Comparison of ENCODE assay signal across 31 cellular contexts in the genomic region with DNA sequence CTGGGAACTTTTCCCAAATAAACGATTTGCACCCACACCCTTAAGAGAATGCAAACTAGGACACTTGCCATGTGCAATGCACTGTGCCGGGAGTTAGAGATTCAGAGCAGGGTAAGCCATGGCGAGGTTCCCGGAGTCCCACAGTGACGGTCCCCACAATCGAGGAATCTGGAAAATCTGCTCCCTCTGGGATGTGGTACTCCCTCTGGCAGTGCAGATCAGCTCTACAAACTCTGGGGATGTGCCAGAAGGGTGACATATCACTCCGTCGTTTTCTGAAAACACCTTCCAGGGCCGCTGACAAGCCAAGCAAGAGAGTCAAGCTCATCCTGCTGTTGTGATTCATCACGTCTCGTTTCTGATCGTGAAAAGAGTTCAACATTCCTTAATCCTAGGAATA.
"Had no signal": no experiment of that assay in that cellular context is flagged by ENCODE, and none has a peak within 500 bp of the region (broad histone marks: within the 10 kb centered on the region; RNA-seq: fewer than 3 reads in every experiment).

No MANE protein-coding gene starts in this region.

- H3K36me3 Mint-ChIP-seq: activated CD4-positive, alpha-beta memory T cell treated with anti-CD3 and anti-CD28 coated beads for 36 hours; activated CD8-positive, alpha-beta memory T cell treated with anti-CD3 and anti-CD28 coated beads, Interleukin-2, amount 10 ng/mL, durations not matched to agents 7 days and 5 days; activated naive CD4-positive, alpha-beta T cell treated with anti-CD3 and anti-CD28 coated beads, Interleukin-2, amount 10 ng/mL, durations not matched to agents 7 days and 5 days; activated naive CD4-positive, alpha-beta T cell treated with anti-CD3 and anti-CD28 coated beads, Interleukin-2, amount 50 U/mL, for 72 hours; activated naive CD8-positive, alpha-beta T cell treated with anti-CD3 and anti-CD28 coated beads, Interleukin-2, amount 10 ng/mL, durations not matched to agents 7 days and 5 days had no signal

- H3K4me3 Mint-ChIP-seq: activated B cell treated with CpG ODN at 0.5 μM for 24 hours; activated CD4-positive, alpha-beta memory T cell treated with anti-CD3 and anti-CD28 coated beads for 36 hours; activated CD8-positive, alpha-beta memory T cell treated with anti-CD3 and anti-CD28 coated beads, Interleukin-2, amount 10 ng/mL, durations not matched to agents 7 days and 5 days; activated CD8-positive, alpha-beta T cell treated with anti-CD3 and anti-CD28 coated beads, Interleukin-2, amount 10 ng/mL, durations not matched to agents 7 days and 5 days; activated naive CD4-positive, alpha-beta T cell treated with anti-CD3 and anti-CD28 coated beads, Interleukin-2, amount 10 ng/mL, durations not matched to agents 7 days and 5 days; activated naive CD8-positive, alpha-beta T cell treated with anti-CD3 and anti-CD28 coated beads, Interleukin-2, amount 10 ng/mL, durations not matched to agents 7 days and 5 days; activated T-helper 1 cell treated with anti-CD3 and anti-CD28 coated beads, Interleukin-12 subunit alpha, Interleukin-12 subunit beta, Interleukin-2, Interleukin-4 antibody, amounts not matched to agents 30 ng/mL and 10 ng/mL and 1 ng/mL, durations not matched to agents 14 hours and 24 hours and 36 hours; effector memory CD8-positive, alpha-beta T cell; T-helper 17 cell; T-helper 2 cell treated with Interferon-gamma antibody and Interleukin-4, amounts not matched to agents 5 μg/mL and 100 μg/mL, for 36 hours had no signal

- ATAC-seq: activated CD4-positive, CD25-positive, alpha-beta regulatory T cell treated with anti-CD3 and anti-CD28 coated beads, Interleukin-2, amount 50 U/mL, for 24 hours; activated CD8-positive, alpha-beta memory T cell treated with anti-CD3 and anti-CD28 coated beads, Interleukin-2, amount 10 ng/mL, durations not matched to agents 7 days and 5 days; activated CD8-positive, alpha-beta T cell treated with anti-CD3 and anti-CD28 coated beads, Interleukin-2, amount 10 ng/mL, durations not matched to agents 7 days and 5 days; activated naive CD4-positive, alpha-beta T cell treated with anti-CD3 and anti-CD28 coated beads, Interleukin-2, amount 50 U/mL, for 72 hours; body of pancreas; effector memory CD8-positive, alpha-beta T cell; gastroesophageal sphincter; T-helper 17 cell had no signal

- H3K9me3 Mint-ChIP-seq: activated B cell treated with CpG ODN at 0.5 μM for 24 hours; activated CD4-positive, alpha-beta memory T cell treated with anti-CD3 and anti-CD28 coated beads for 36 hours; activated naive CD4-positive, alpha-beta T cell treated with anti-CD3 and anti-CD28 coated beads, Interleukin-2, amount 10 ng/mL, durations not matched to agents 7 days and 5 days; activated naive CD8-positive, alpha-beta T cell treated with anti-CD3 and anti-CD28 coated beads, Interleukin-2, amount 10 ng/mL, durations not matched to agents 7 days and 5 days; activated T-helper 2 cell treated with anti-CD3 and anti-CD28 coated beads, Interferon-gamma antibody, Interleukin-2, Interleukin-4, amounts not matched to agents 10 μg/mL and 5 μg/mL and 100 μg/mL, durations not matched to agents 14 hours and 24 hours and 36 hours; effector memory CD8-positive, alpha-beta T cell; T-helper 2 cell treated with Interferon-gamma antibody and Interleukin-4, amounts not matched to agents 5 μg/mL and 100 μg/mL, for 36 hours had no signal

- H3K27me3 Mint-ChIP-seq: activated B cell treated with CpG ODN at 0.5 μM for 24 hours; activated CD4-positive, alpha-beta memory T cell treated with anti-CD3 and anti-CD28 coated beads for 36 hours; activated naive CD8-positive, alpha-beta T cell treated with anti-CD3 and anti-CD28 coated beads, Interleukin-2, amount 10 ng/mL, durations not matched to agents 7 days and 5 days; T-helper 17 cell had no signal

- H3K4me1 Mint-ChIP-seq: activated CD8-positive, alpha-beta memory T cell treated with anti-CD3 and anti-CD28 coated beads, Interleukin-2, amount 10 ng/mL, durations not matched to agents 7 days and 5 days; activated naive CD4-positive, alpha-beta T cell treated with anti-CD3 and anti-CD28 coated beads, Interleukin-2, amount 10 ng/mL, durations not matched to agents 7 days and 5 days; activated naive CD8-positive, alpha-beta T cell treated with anti-CD3 and anti-CD28 coated beads, Interleukin-2, amount 10 ng/mL, durations not matched to agents 7 days and 5 days; T-helper 17 cell had no signal

- H3K27ac Mint-ChIP-seq: activated B cell treated with CpG ODN at 0.5 μM for 24 hours; activated CD4-positive, alpha-beta memory T cell treated with anti-CD3 and anti-CD28 coated beads for 36 hours; activated CD8-positive, alpha-beta memory T cell treated with anti-CD3 and anti-CD28 coated beads, Interleukin-2, amount 10 ng/mL, durations not matched to agents 7 days and 5 days; activated CD8-positive, alpha-beta T cell treated with anti-CD3 and anti-CD28 coated beads, Interleukin-2, amount 10 ng/mL, durations not matched to agents 7 days and 5 days; activated naive CD4-positive, alpha-beta T cell treated with anti-CD3 and anti-CD28 coated beads, Interleukin-2, amount 10 ng/mL, durations not matched to agents 7 days and 5 days; activated naive CD4-positive, alpha-beta T cell treated with anti-CD3 and anti-CD28 coated beads, Interleukin-2, amount 50 U/mL, for 72 hours; activated naive CD8-positive, alpha-beta T cell treated with anti-CD3 and anti-CD28 coated beads, Interleukin-2, amount 10 ng/mL, durations not matched to agents 7 days and 5 days; activated T-helper 1 cell treated with anti-CD3 and anti-CD28 coated beads, Interleukin-12 subunit alpha, Interleukin-12 subunit beta, Interleukin-2, Interleukin-4 antibody, amounts not matched to agents 30 ng/mL and 10 ng/mL and 1 ng/mL, durations not matched to agents 14 hours and 24 hours and 36 hours; activated T-helper 2 cell treated with anti-CD3 and anti-CD28 coated beads, Interferon-gamma antibody, Interleukin-2, Interleukin-4, amounts not matched to agents 10 μg/mL and 5 μg/mL and 100 μg/mL, durations not matched to agents 14 hours and 24 hours and 36 hours; effector memory CD8-positive, alpha-beta T cell; T-helper 17 cell; T-helper 2 cell treated with Interferon-gamma antibody and Interleukin-4, amounts not matched to agents 5 μg/mL and 100 μg/mL, for 36 hours had no signal

- DNase-seq: activated B cell treated with CpG ODN at 0.5 μM for 24 hours; activated CD4-positive, alpha-beta memory T cell treated with anti-CD3 and anti-CD28 coated beads for 36 hours; activated CD4-positive, alpha-beta T cell treated with anti-CD3 and anti-CD28 coated beads for 48 hours; activated CD4-positive, alpha-beta T cell treated with anti-CD3 and anti-CD28 coated beads, Interleukin-2, amount 50 U/mL, for 1 hour; activated CD8-positive, alpha-beta memory T cell treated with anti-CD3 and anti-CD28 coated beads, Interleukin-2, amount 10 ng/mL, durations not matched to agents 7 days and 5 days; activated CD8-positive, alpha-beta memory T cell treated with anti-CD3 and anti-CD28 coated beads, Interleukin-2, amount 50 U/mL, for 4 hours; activated CD8-positive, alpha-beta T cell treated with anti-CD3 and anti-CD28 coated beads, Interleukin-2, amount 10 ng/mL, durations not matched to agents 7 days and 5 days; activated effector memory CD4-positive, alpha-beta T cell treated with anti-CD3 and anti-CD28 coated beads, Interleukin-2, amount 50 U/mL, for 16 hours; activated naive CD4-positive, alpha-beta T cell; activated naive CD4-positive, alpha-beta T cell treated with anti-CD3 and anti-CD28 coated beads, Interleukin-2, amount 10 ng/mL, durations not matched to agents 7 days and 5 days; activated naive CD8-positive, alpha-beta T cell treated with anti-CD3 and anti-CD28 coated beads, Interleukin-2, amount 10 ng/mL, durations not matched to agents 7 days and 5 days; activated T-cell treated with anti-CD3 and anti-CD28 coated beads, Interleukin-2, amount 50 U/mL, for 1 hour; activated T-cell treated with anti-CD3 and anti-CD28 coated beads, Interleukin-2, amount 50 U/mL, for 48 hours; body of pancreas; caudate nucleus; cortex of kidney; dermis blood vessel endothelial cell; effector CD4-positive, alpha-beta T cell; effector memory CD8-positive, alpha-beta T cell; erythroblast; foreskin melanocyte; T-helper 1 cell; T-helper 17 cell; T1000; WERI-Rb-1 had no signal
